2 cellular contexts compared by ENCODE assay signal in the genomic region with DNA sequence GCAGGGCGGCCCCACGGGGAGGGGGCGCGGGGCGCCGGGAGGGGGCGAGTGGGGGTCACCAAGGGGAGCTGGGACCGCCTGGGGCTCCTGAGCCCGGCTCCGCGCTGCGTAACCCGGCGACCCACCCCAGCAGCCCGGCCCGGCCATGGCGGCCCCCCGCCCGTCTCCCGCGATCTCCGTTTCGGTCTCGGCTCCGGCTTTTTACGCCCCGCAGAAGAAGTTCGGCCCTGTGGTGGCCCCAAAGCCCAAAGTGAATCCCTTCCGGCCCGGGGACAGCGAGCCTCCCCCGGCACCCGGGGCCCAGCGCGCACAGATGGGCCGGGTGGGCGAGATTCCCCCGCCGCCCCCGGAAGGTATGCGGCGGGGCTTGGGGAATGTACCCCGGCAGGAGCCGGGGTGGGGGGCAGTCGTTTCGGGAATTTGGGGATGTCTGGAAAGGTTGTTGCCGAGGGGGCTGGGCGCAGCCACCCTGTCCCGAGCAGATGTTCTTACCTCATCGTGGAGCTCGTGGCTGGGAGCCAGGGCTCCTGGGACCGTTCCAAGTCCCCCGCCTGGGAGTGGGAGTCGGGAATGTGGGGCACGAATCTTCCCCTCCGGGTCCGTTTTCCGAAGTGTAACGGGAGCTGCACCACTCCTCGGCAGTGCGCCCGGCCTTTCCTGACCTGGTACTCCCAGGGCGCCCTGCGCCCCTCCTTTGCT.
TF ChIP-seq lines count a peak whose summit lies in the region.

No MANE protein-coding gene starts in this region.

TF ChIP-seq in HEK293T, 16 proteins besides CTCF, POLR2A, EP300 and RAD21:
- no peak for TF ChIP-seq HDGF (IDR thresholded peaks at IDR 0.05; ENCODE audit: borderline replicate concordance)
- no peak for TF ChIP-seq TARDBP (IDR thresholded peaks at IDR 0.05)
- no peak for TF ChIP-seq SP1 (IDR thresholded peaks at IDR 0.05)
- TF ChIP-seq L3MBTL2 (conservative IDR thresholded peaks at IDR 0.05), result no peak
- TF ChIP-seq FOXM1 (IDR thresholded peaks at IDR 0.05; ENCODE audit: borderline replicate concordance), result no peak
- TF ChIP-seq, protein P1, sequence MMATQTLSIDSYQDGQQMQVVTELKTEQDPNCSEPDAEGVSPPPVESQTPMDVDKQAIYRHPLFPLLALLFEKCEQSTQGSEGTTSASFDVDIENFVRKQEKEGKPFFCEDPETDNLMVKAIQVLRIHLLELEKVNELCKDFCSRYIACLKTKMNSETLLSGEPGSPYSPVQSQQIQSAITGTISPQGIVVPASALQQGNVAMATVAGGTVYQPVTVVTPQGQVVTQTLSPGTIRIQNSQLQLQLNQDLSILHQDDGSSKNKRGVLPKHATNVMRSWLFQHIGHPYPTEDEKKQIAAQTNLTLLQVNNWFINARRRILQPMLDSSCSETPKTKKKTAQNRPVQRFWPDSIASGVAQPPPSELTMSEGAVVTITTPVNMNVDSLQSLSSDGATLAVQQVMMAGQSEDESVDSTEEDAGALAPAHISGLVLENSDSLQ (IDR thresholded peaks at IDR 0.05), result no peak
- no peak for TF ChIP-seq ZNF384 (IDR thresholded peaks at IDR 0.05)
- TF ChIP-seq FOXK2 (IDR thresholded peaks at IDR 0.05), result no peak
- TF ChIP-seq ARNT (IDR thresholded peaks at IDR 0.05), result no peak
- no peak for TF ChIP-seq NFRKB (IDR thresholded peaks at IDR 0.05)
- no peak for TF ChIP-seq BHLHE40 (IDR thresholded peaks at IDR 0.05; ENCODE audit: borderline replicate concordance)
- no peak for TF ChIP-seq SUZ12 (IDR thresholded peaks at IDR 0.05)
- no peak for TF ChIP-seq ELF4 (IDR thresholded peaks at IDR 0.05)
- TF ChIP-seq LEF1 (IDR thresholded peaks at IDR 0.05; ENCODE audit: borderline replicate concordance), result no peak
- TF ChIP-seq CTBP1 (IDR thresholded peaks at IDR 0.05; ENCODE audit: borderline replicate concordance), result no peak
- TF ChIP-seq FOXA1 (IDR thresholded peaks at IDR 0.05), result no peak

TF ChIP-seq in K562, 482 proteins besides CTCF, POLR2A, EP300 and RAD21 (continues in another document):
- TF ChIP-seq, protein P2, sequence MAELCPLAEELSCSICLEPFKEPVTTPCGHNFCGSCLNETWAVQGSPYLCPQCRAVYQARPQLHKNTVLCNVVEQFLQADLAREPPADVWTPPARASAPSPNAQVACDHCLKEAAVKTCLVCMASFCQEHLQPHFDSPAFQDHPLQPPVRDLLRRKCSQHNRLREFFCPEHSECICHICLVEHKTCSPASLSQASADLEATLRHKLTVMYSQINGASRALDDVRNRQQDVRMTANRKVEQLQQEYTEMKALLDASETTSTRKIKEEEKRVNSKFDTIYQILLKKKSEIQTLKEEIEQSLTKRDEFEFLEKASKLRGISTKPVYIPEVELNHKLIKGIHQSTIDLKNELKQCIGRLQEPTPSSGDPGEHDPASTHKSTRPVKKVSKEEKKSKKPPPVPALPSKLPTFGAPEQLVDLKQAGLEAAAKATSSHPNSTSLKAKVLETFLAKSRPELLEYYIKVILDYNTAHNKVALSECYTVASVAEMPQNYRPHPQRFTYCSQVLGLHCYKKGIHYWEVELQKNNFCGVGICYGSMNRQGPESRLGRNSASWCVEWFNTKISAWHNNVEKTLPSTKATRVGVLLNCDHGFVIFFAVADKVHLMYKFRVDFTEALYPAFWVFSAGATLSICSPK (IDR thresholded peaks at IDR 0.05; ENCODE audit: borderline replicate concordance), result no peak
- peak; percentile 30 for TF ChIP-seq PHF20 (IDR thresholded peaks at IDR 0.05; ENCODE audit: partially characterized antibody)
- 0 out of 2 replicates have a peak, but pooled peaks have one; percentile 46 for TF ChIP-seq RBM14 (IDR thresholded peaks at IDR 0.05; ENCODE audit: borderline replicate concordance, insufficient read depth, low read depth, low read length)
- peak; percentile 38; the same call in 1 of the 2 replicates for TF ChIP-seq POLR2AphosphoS5 (IDR thresholded peaks at IDR 0.05; ENCODE audit: control insufficient read depth, insufficient read depth, low read depth, low read length)
- TF ChIP-seq MYBL2 (IDR thresholded peaks at IDR 0.05; ENCODE audit: low read depth), result no peak
- TF ChIP-seq MYBL2 (CRISPR knock-in tag; IDR thresholded peaks at IDR 0.05; ENCODE audit: borderline replicate concordance), result no peak
- peak; percentile 16; the same call in 1 of the 2 replicates for TF ChIP-seq FOXP1 (CRISPR knock-in tag; IDR thresholded peaks at IDR 0.05)
- 0 out of 2 replicates have a peak, but pooled peaks have one; percentile 17 for TF ChIP-seq MTA3 (IDR thresholded peaks at IDR 0.05; ENCODE audit: borderline replicate concordance)
- TF ChIP-seq ZBTB2 (IDR thresholded peaks at IDR 0.05), result 0 out of 2 replicates have a peak, but pooled peaks have one; percentile 29
- peak; percentile 13 to 68; a peak in 1 of 4 replicates for TF ChIP-seq TEAD1 (CRISPR knock-in tag; IDR thresholded peaks at IDR 0.05)
- TF ChIP-seq THAP7 (CRISPR knock-in tag; IDR thresholded peaks at IDR 0.05), result 0 out of 2 replicates have a peak, but pooled peaks have one; percentile 41
- TF ChIP-seq NBN (IDR thresholded peaks at IDR 0.05; ENCODE audit: low read depth), result 0 out of 2 replicates have a peak, but pooled peaks have one; percentile 16
- peak; percentile 34; the same call in 1 of the 2 replicates for TF ChIP-seq ATF7 (IDR thresholded peaks at IDR 0.05)
- TF ChIP-seq, protein P3, sequence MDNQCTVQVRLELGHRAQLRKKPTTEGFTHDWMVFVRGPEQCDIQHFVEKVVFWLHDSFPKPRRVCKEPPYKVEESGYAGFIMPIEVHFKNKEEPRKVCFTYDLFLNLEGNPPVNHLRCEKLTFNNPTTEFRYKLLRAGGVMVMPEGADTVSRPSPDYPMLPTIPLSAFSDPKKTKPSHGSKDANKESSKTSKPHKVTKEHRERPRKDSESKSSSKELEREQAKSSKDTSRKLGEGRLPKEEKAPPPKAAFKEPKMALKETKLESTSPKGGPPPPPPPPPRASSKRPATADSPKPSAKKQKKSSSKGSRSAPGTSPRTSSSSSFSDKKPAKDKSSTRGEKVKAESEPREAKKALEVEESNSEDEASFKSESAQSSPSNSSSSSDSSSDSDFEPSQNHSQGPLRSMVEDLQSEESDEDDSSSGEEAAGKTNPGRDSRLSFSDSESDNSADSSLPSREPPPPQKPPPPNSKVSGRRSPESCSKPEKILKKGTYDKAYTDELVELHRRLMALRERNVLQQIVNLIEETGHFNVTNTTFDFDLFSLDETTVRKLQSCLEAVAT (IDR thresholded peaks at IDR 0.05), result 0 out of 4 replicates have a peak, but pooled peaks of 1 of the 2 experiments have one; percentile 21
- TF ChIP-seq ZC3H4 (CRISPR knock-in tag; IDR thresholded peaks at IDR 0.05; ENCODE audit: borderline replicate concordance), result peak; percentile 68; the same call in 1 of the 2 replicates
- TF ChIP-seq EGR1 (conservative IDR thresholded peaks at IDR 0.05), result peak; percentile 74
- no peak for TF ChIP-seq IRF2 (CRISPR knock-in tag; IDR thresholded peaks at IDR 0.05)
- peak; percentile 17; the same call in 1 of the 2 replicates for TF ChIP-seq ZNF143 (CRISPR knock-in tag; IDR thresholded peaks at IDR 0.05)
- TF ChIP-seq TAF7 (tag; IDR thresholded peaks at IDR 0.05), result no peak
- TF ChIP-seq HIVEP1 (CRISPR knock-in tag; IDR thresholded peaks at IDR 0.05), result 0 out of 2 replicates have a peak, but pooled peaks have one; percentile 59
- TF ChIP-seq, protein P4, sequence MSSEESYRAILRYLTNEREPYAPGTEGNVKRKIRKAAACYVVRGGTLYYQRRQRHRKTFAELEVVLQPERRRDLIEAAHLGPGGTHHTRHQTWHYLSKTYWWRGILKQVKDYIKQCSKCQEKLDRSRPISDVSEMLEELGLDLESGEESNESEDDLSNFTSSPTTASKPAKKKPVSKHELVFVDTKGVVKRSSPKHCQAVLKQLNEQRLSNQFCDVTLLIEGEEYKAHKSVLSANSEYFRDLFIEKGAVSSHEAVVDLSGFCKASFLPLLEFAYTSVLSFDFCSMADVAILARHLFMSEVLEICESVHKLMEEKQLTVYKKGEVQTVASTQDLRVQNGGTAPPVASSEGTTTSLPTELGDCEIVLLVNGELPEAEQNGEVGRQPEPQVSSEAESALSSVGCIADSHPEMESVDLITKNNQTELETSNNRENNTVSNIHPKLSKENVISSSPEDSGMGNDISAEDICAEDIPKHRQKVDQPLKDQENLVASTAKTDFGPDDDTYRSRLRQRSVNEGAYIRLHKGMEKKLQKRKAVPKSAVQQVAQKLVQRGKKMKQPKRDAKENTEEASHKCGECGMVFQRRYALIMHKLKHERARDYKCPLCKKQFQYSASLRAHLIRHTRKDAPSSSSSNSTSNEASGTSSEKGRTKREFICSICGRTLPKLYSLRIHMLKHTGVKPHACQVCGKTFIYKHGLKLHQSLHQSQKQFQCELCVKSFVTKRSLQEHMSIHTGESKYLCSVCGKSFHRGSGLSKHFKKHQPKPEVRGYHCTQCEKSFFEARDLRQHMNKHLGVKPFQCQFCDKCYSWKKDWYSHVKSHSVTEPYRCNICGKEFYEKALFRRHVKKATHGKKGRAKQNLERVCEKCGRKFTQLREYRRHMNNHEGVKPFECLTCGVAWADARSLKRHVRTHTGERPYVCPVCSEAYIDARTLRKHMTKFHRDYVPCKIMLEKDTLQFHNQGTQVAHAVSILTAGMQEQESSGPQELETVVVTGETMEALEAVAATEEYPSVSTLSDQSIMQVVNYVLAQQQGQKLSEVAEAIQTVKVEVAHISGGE (CRISPR knock-in tag; IDR thresholded peaks at IDR 0.05), result peak in 1 of 3 experiments; percentile 65; a peak in 1 of 6 replicates
- TF ChIP-seq ARID4B (CRISPR knock-in tag; IDR thresholded peaks at IDR 0.05), result peak; percentile 28; the same call in 1 of the 2 replicates
- TF ChIP-seq SIN3B (IDR thresholded peaks at IDR 0.05; ENCODE audit: low read depth), result 0 out of 2 replicates have a peak, but pooled peaks have one; percentile 22
- TF ChIP-seq KAT8 (IDR thresholded peaks at IDR 0.05; ENCODE audit: low read depth), result no peak
- no peak for TF ChIP-seq CCAR2 (IDR thresholded peaks at IDR 0.05; ENCODE audit: low read depth, low read length)
- TF ChIP-seq SIRT6 (IDR thresholded peaks at IDR 0.05; ENCODE audit: low read depth, low read length), result no peak
- TF ChIP-seq FIP1L1 (IDR thresholded peaks at IDR 0.05; ENCODE audit: low read depth, low read length, poor library complexity, severe bottlenecking), result peak; percentile 66
- 0 out of 2 replicates have a peak, but pooled peaks have one; percentile 12 for TF ChIP-seq CC2D1A (IDR thresholded peaks at IDR 0.05)
- TF ChIP-seq SAP30 (IDR thresholded peaks at IDR 0.05; ENCODE audit: borderline replicate concordance, insufficient read depth, low read depth, low read length, poor library complexity, severe bottlenecking), result peak; percentile 61
- TF ChIP-seq ZNF830 (CRISPR knock-in tag; IDR thresholded peaks at IDR 0.05), result 0 out of 2 replicates have a peak, but pooled peaks have one; percentile 24
- TF ChIP-seq RBM22 (IDR thresholded peaks at IDR 0.05; ENCODE audit: low read depth, low read length, poor library complexity, severe bottlenecking), result peak; percentile 73
- TF ChIP-seq E2F1 (CRISPR knock-in tag; IDR thresholded peaks at IDR 0.05), result no peak
- TF ChIP-seq NFIC (IDR thresholded peaks at IDR 0.05), result peak; percentile 89
- TF ChIP-seq ZC3H8 (IDR thresholded peaks at IDR 0.05), result no peak
- peak; percentile 83 for TF ChIP-seq CHD1 (IDR thresholded peaks at IDR 0.05; ENCODE audit: low read length)
- peak; percentile 5 to 45 (median 22) for TF ChIP-seq YY1 (IDR thresholded peaks at IDR 0.05; ENCODE audit: borderline replicate concordance in 1 of 3, control insufficient read depth in 1 of 3, extremely low read depth in 1 of 3, insufficient read depth in 3 of 3, insufficient read length in 1 of 3, insufficient replicate concordance in 2 of 3, low read depth in 1 of 3, low read length in 2 of 3)
- peak; percentile 93 for TF ChIP-seq GTF2E2 (tag; IDR thresholded peaks at IDR 0.05)
